7 cellular contexts compared by ENCODE assay signal in the genomic region with DNA sequence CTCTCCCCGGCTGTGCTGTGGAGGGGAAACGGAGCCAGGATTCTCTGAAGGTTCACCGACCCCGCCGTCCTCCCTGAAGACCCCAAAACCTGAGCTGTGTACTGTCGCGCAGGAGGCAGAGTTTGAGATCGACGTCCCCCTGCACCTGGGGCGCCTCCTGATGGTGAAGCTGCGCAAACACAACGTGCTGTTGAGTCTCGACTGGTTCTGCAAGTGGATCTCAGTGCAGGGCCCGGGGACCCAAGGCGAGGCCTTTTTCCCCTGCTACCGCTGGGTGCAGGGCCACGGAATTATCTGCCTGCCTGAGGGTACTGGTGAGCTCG.
DNase-seq lines count a peak whose midpoint lies in the region; ATAC-seq and TF ChIP-seq lines count a peak whose summit lies in the region.

No MANE protein-coding gene starts in this region.

- BruUV-seq in OCI-LY7 (replicated peaks; lab: Mats Ljungman, UMichigan), result no TSS peak

- ATAC-seq in esophagus mucosa, result peak; percentile 54
- ATAC-seq in GM21529 (IDR thresholded peaks at IDR 0.05; ENCODE audit: unreplicated experiment), result no peak
- no peak for ATAC-seq in HG02798 (IDR thresholded peaks at IDR 0.05; ENCODE audit: poor library complexity, unreplicated experiment)

- POLR2A ChIA-PET in OCI-LY7 (lab: Charles Lee), result no interaction called here

- CTCF ChIA-PET in OCI-LY7 (lab: Charles Lee; ENCODE audit: unreplicated experiment), result no interaction called here

- intact Hi-C loops in OCI-LY7 (cut with micrococcal nuclease; ENCODE audit: unreplicated experiment), result no loop called here

- H3K79me2 ChIP-seq in OCI-LY7 (ENCODE audit: insufficient read depth, low read depth, low read length), result no peaks in the 10 kb centered on the region

- H3K4me3 ChIP-seq in OCI-LY7 (ENCODE audit: low read depth, low read length, poor library complexity, severe bottlenecking), result no peak overlapping the region
- H3K4me3 ChIP-seq in retinal pigment epithelial cell (ENCODE audit: low read length), result no peak overlapping the region

- no peaks in the 10 kb centered on the region for H3K9me3 ChIP-seq in OCI-LY7 (ENCODE audit: low read length)

- peaks cover 27% of the 10 kb centered on the region for H3K36me3 ChIP-seq in OCI-LY7 (ENCODE audit: insufficient read depth, low read length)

- H3K27ac ChIP-seq in OCI-LY7 (ENCODE audit: low read depth, low read length, poor library complexity, severe bottlenecking), result no peak overlapping the region

- no peak overlapping the region for H2AFZ ChIP-seq in OCI-LY7 (ENCODE audit: low read length)

- DNase-seq in OCI-LY7 (ENCODE audit: low spot score) (peak; percentile 4), retinal pigment epithelial cell (ENCODE audit: low read depth) (no peak), foreskin melanocyte (no peak)

- no peak overlapping the region for H3K4me2 ChIP-seq in OCI-LY7 (ENCODE audit: low read length)

- H3K4me1 ChIP-seq in OCI-LY7 (ENCODE audit: insufficient read depth, low read length, poor library complexity, severe bottlenecking), result no peaks in the 10 kb centered on the region

- H4K20me1 ChIP-seq in OCI-LY7 (ENCODE audit: insufficient read depth, low read length), result no peaks in the 10 kb centered on the region

- TF ChIP-seq CTCF in GM12872 (IDR thresholded peaks at IDR 0.05; ENCODE audit: insufficient read depth, low read depth, low read length) (peak; percentile 52), OCI-LY7 (conservative IDR thresholded peaks at IDR 0.05; ENCODE audit: low read length) (peak; percentile 71), retinal pigment epithelial cell (conservative IDR thresholded peaks at IDR 0.05; ENCODE audit: low read depth, low read length) (peak; percentile 41)

- H3K9me2 ChIP-seq in OCI-LY7 (ENCODE audit: insufficient read depth, low read length), result no peaks in the 10 kb centered on the region
